ENCODE assay signal across 1 cellular context in genomic region chr15:42548258-42549051, GRCh38.
TF ChIP-seq lines count a peak whose summit lies in the region.

Gene HAUS2 (plus strand): TSS chr15:42548838. CDS start chr15:42548873, 35 bp downstream.
Gene LRRC57 (minus strand): TSS chr15:42548793. CDS start chr15:42548434, 359 bp downstream.

TF ChIP-seq in GM12878, 131 proteins besides CTCF, POLR2A, EP300 and RAD21 (continued from another document and continues in another):
- TF ChIP-seq CEBPZ (IDR thresholded peaks at IDR 0.05; ENCODE audit: low read depth, low read length) = no peak
- TF ChIP-seq PAX8 (IDR thresholded peaks at IDR 0.05) = no peak
- TF ChIP-seq ZNF592 (IDR thresholded peaks at IDR 0.05) = no peak
- no peak; the same call in 1 of the 2 replicates for TF ChIP-seq MTA2 (IDR thresholded peaks at IDR 0.05; ENCODE audit: low read depth)
- no peak for TF ChIP-seq SIX5 (IDR thresholded peaks at IDR 0.05; ENCODE audit: low read depth, low read length, severe bottlenecking)
- no peak for TF ChIP-seq PBX3 (IDR thresholded peaks at IDR 0.05; ENCODE audit: insufficient replicate concordance, low read depth, low read length)
- TF ChIP-seq CBX5 (IDR thresholded peaks at IDR 0.05; ENCODE audit: low read depth) = no peak
- TF ChIP-seq SMAD1 (IDR thresholded peaks at IDR 0.05; ENCODE audit: low read depth, partially characterized antibody) = no peak
- TF ChIP-seq STAT3 (IDR thresholded peaks at IDR 0.05; ENCODE audit: low read depth, low read length) = no peak
- no peak; the same call in 1 of the 2 replicates for TF ChIP-seq NRF1 (conservative IDR thresholded peaks at IDR 0.05; ENCODE audit: low read depth, low read length)
- no peak for TF ChIP-seq FOXK2 (IDR thresholded peaks at IDR 0.05)
- TF ChIP-seq SIN3A (IDR thresholded peaks at IDR 0.05; ENCODE audit: low read depth, low read length) = peak; percentile 80; the same call in 1 of the 2 replicates
- TF ChIP-seq ZNF384 (IDR thresholded peaks at IDR 0.05; ENCODE audit: borderline replicate concordance, low read depth, low read length) = no peak
- no peak for TF ChIP-seq BCLAF1 (IDR thresholded peaks at IDR 0.05)
- TF ChIP-seq IRF5 (IDR thresholded peaks at IDR 0.05; ENCODE audit: borderline replicate concordance) = no peak
- no peak for TF ChIP-seq ESRRA (IDR thresholded peaks at IDR 0.05; ENCODE audit: low read length)
- no peak for TF ChIP-seq SUPT20H (IDR thresholded peaks at IDR 0.05; ENCODE audit: borderline replicate concordance, control insufficient read depth, low read depth, low read length)
- peak; percentile 43 for TF ChIP-seq KLF5 (IDR thresholded peaks at IDR 0.05; ENCODE audit: partially characterized antibody)
- no peak for TF ChIP-seq ZBTB11 (CRISPR knock-in tag; IDR thresholded peaks at IDR 0.05)
- TF ChIP-seq USF1 (IDR thresholded peaks at IDR 0.05; ENCODE audit: borderline replicate concordance, extremely low read length, insufficient read depth, low read depth, low read length) = no peak
- TF ChIP-seq ZNF687 (IDR thresholded peaks at IDR 0.05) = peak; percentile 70
- TF ChIP-seq RELA (IDR thresholded peaks at IDR 0.05; ENCODE audit: borderline replicate concordance, partially characterized antibody) = peak; percentile 80
- TF ChIP-seq TARDBP (IDR thresholded peaks at IDR 0.05; ENCODE audit: borderline replicate concordance) = no peak; the same call in 1 of the 2 replicates
- no peak for TF ChIP-seq YBX1 (IDR thresholded peaks at IDR 0.05)
- TF ChIP-seq IRF3 (IDR thresholded peaks at IDR 0.05) = no peak
- TF ChIP-seq SRF (IDR thresholded peaks at IDR 0.05; ENCODE audit: low read depth in 2 of 2, low read length in 2 of 2) = peak in 1 of 2 experiments; percentile 78; a peak in 1 of 4 replicates
- no peak for TF ChIP-seq SREBF1 (IDR thresholded peaks at IDR 0.05; ENCODE audit: low read length)
- peak; percentile 97 for TF ChIP-seq ATF7 (IDR thresholded peaks at IDR 0.05; ENCODE audit: low read depth)
- no peak for TF ChIP-seq ZNF24 (IDR thresholded peaks at IDR 0.05)
- no peak for TF ChIP-seq KAT2A (conservative IDR thresholded peaks at IDR 0.05; ENCODE audit: control insufficient read depth, low read depth, low read length)
- no peak for TF ChIP-seq ZNF274 (IDR thresholded peaks at IDR 0.05; ENCODE audit: insufficient read depth, insufficient read length)
